Comparison of ENCODE assay signal across 23 cellular contexts in the genomic region with DNA sequence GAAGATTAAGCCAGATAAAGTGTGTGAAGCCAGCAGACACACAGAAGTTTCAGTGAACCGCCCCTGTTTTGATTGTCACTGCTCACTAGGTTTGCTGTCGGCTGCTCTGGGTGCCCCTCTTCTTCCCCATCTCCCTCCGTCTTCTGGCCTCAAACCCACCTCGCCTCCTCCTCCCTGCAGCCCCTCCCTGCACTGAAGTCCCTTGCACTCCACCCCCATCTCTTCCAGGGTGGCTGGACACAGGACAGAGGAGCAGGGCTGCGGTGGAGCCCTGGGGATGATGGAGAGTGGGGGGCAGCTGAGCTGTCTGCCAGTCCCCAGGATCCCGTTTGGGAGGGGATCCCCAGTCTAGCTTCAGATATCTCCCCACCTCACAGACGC. TPM values are rescaled to one million over a fixed set of nuclear protein-coding genes. Genes with fewer than 3 reads are reported as not detected.
DNase-seq lines count a peak whose midpoint lies in the region; ATAC-seq, FAIRE-seq and TF ChIP-seq lines count a peak whose summit lies in the region.
"Had no signal": no experiment of that assay in that cellular context is flagged by ENCODE, and none has a peak within 500 bp of the region (broad histone marks: within the 10 kb centered on the region; RNA-seq: fewer than 3 reads in every experiment).

No MANE protein-coding gene starts in this region.

- no peaks in the 10 kb centered on the region for H3K79me1 ChIP-seq in H1 (ENCODE audit: low read depth, low read length)
- peaks cover 2% of the 10 kb centered on the region for H3K79me1 ChIP-seq in trophoblast cell (ENCODE audit: low read length)

- H3K27me3 ChIP-seq in GM23338 (ENCODE audit: insufficient read depth) (peaks cover 35% of the 10 kb centered on the region), Karpas-422 (ENCODE audit: low read length) (no peaks in the 10 kb centered on the region), H1 (replicated peaks in 1 of 4; ENCODE audit: control insufficient read depth in 3 of 4, extremely low read depth in 1 of 4, insufficient read depth in 3 of 4, low read length in 3 of 4) (peaks cover 0 to 24% (median 11%) of the 10 kb centered on the region in 4 experiments; a peak in 5 of 7 replicates), trophoblast cell (ENCODE audit: insufficient read depth, low read length) (peaks cover 28% of the 10 kb centered on the region), esophagus muscularis mucosa (peaks cover 4 to 98% (median 38%) of the 10 kb centered on the region in 4 donors)

- no peak overlapping the region for H2BK20ac ChIP-seq in H1 (ENCODE audit: low read length)

- 0 out of 2 replicates have a peak, but pooled peaks cover 3% of the 10 kb centered on the region for H3F3A ChIP-seq in GM23338 (replicated peaks; ENCODE audit: low read depth)

- TF ChIP-seq CTCF in GM23338 (conservative IDR thresholded peaks at IDR 0.05; ENCODE audit: low read depth in 2 of 2) (no peak), H1 (IDR thresholded peaks at IDR 0.05; ENCODE audit: control extremely low read depth in 1 of 3, insufficient read depth in 1 of 3, low read depth in 1 of 3, low read length in 3 of 3) (no peak), esophagus muscularis mucosa (IDR thresholded peaks at IDR 0.05) (no peak)

- peak overlapping the region; percentile 25; the same call in 1 of the 3 replicates for H3K4me3 Mint-ChIP-seq in GM23338

- peak overlapping the region; percentile 92 for H2AFZ ChIP-seq in GM23338
- H2AFZ ChIP-seq in Karpas-422 (ENCODE audit: low read length): no peak overlapping the region
- no peak overlapping the region for H2AFZ ChIP-seq in H1 (ENCODE audit: low read length)
- H2AFZ ChIP-seq in trophoblast cell (ENCODE audit: insufficient read depth, low read length, poor library complexity): no peak overlapping the region
- H2AFZ ChIP-seq: GM23248 had no signal

- no peak for TF ChIP-seq POLR2A in H1 (IDR thresholded peaks at IDR 0.05; ENCODE audit: control extremely low read depth in 1 of 2, low read depth in 2 of 2, low read length in 2 of 2)
- no peak for TF ChIP-seq POLR2A in esophagus muscularis mucosa (IDR thresholded peaks at IDR 0.05; ENCODE audit: low read depth)

- H3K27ac Mint-ChIP-seq in GM23338: no peak overlapping the region
- H3K27ac Mint-ChIP-seq: CD4-positive, alpha-beta memory T cell had no signal

- H2BK12ac ChIP-seq in H1 (ENCODE audit: low read depth, low read length) (no peak overlapping the region), trophoblast cell (ENCODE audit: low read length) (no peak overlapping the region)

- H4K20me1 ChIP-seq in GM23338 (replicated peaks; ENCODE audit: insufficient read depth) (no peaks in the 10 kb centered on the region), Karpas-422 (ENCODE audit: insufficient read depth, low read depth, low read length) (0 out of 2 replicates have a peak, but pooled peaks cover 4% of the 10 kb centered on the region), H1 (replicated peaks in 1 of 2; ENCODE audit: control insufficient read depth in 1 of 2, insufficient read depth in 2 of 2, low read length in 2 of 2) (no peaks in the 10 kb centered on the region)

- no peak overlapping the region for H2AK5ac ChIP-seq in H1 (ENCODE audit: low read depth, low read length)
- no peak overlapping the region for H2AK5ac ChIP-seq in trophoblast cell (ENCODE audit: low read length)

- no peaks in the 10 kb centered on the region for H3K9me3 Mint-ChIP-seq in GM23338
- H3K9me3 Mint-ChIP-seq: CD4-positive, alpha-beta memory T cell had no signal

- no peak overlapping the region for H4K12ac ChIP-seq in trophoblast cell (ENCODE audit: low read depth, low read length)

- H2BK15ac ChIP-seq in H1 (ENCODE audit: low read length): no peak overlapping the region

- TF ChIP-seq EP300 in H1 (IDR thresholded peaks at IDR 0.05; ENCODE audit: borderline replicate concordance in 1 of 2, low read depth in 2 of 2, low read length in 2 of 2): no peak
- TF ChIP-seq EP300 in esophagus muscularis mucosa (IDR thresholded peaks at IDR 0.05): no peak

- no peak for DNase-seq in GM23338 (ENCODE audit: low spot score)
- DNase-seq in Karpas-422: peak; percentile 43
- no peak for DNase-seq in H1 (ENCODE audit: low read depth in 1 of 2, low spot score in 2 of 2)
- no peak for DNase-seq in trophoblast cell
- no peak for DNase-seq in head of caudate nucleus
- no peak for DNase-seq in esophagus muscularis mucosa (ENCODE audit: extremely low spot score)
- DNase-seq: CD4-positive, alpha-beta memory T cell; DMS79; NCI-H1417 treated with DMSO at 0.1 percent for 48 hours; NCI-H1930; NCI-H446 treated with DMSO at 0.1 percent for 48 hours; NCI-H774; Right ventricle myocardium superior; T-helper 1 cell had no signal

- ATAC-seq in GM23338 (no peak; the same call in 2 of the 3 replicates), HG03342 (IDR thresholded peaks at IDR 0.05; ENCODE audit: unreplicated experiment) (no peak)
- ATAC-seq: SK-N-SH treated with all-trans-retinoic acid at 6 μM for 48 hours had no signal

- no peak overlapping the region for H4K5ac ChIP-seq in H1 (ENCODE audit: insufficient read length, low read depth, low read length)

- POLR2A ChIA-PET in H1 (lab: Charles Lee; ENCODE audit: partially characterized antibody): interaction anchor here (1.1 kb wide), 1 partner anchor 66 kb away, joined by 3 read pairs; no protein-coding TSS in a partner anchor

- H3K23me2 ChIP-seq in H1 (ENCODE audit: low read depth, low read length): peaks cover 9% of the 10 kb centered on the region; the same call in 1 of the 2 replicates

- H3K56ac ChIP-seq in H1 (replicated peaks; ENCODE audit: insufficient read length, low read depth, low read length): no peak overlapping the region

- H3K79me2 ChIP-seq in GM23338 (replicated peaks; ENCODE audit: insufficient read depth): no peaks in the 10 kb centered on the region
- no peaks in the 10 kb centered on the region for H3K79me2 ChIP-seq in Karpas-422 (ENCODE audit: low read length)
- no peaks in the 10 kb centered on the region for H3K79me2 ChIP-seq in H1 (ENCODE audit: control insufficient read depth in 1 of 2, insufficient read depth in 2 of 2, low read length in 2 of 2)
- no peaks in the 10 kb centered on the region for H3K79me2 ChIP-seq in trophoblast cell (ENCODE audit: control insufficient read depth, insufficient read depth, low read length, poor library complexity)

- peak overlapping the region; percentile 82 for H3K4me2 ChIP-seq in GM23338
- no peak overlapping the region for H3K4me2 ChIP-seq in Karpas-422 (ENCODE audit: low read depth, low read length, poor library complexity, severe bottlenecking)
- peak overlapping the region; percentile 59 to 80 for H3K4me2 ChIP-seq in H1 (ENCODE audit: insufficient read depth in 1 of 2, low read depth in 2 of 2, low read length in 2 of 2)
- H3K4me2 ChIP-seq in trophoblast cell (ENCODE audit: low read length): no peak overlapping the region

- peaks cover 28% of the 10 kb centered on the region for H3K4me1 Mint-ChIP-seq in GM23338

- H3K9ac ChIP-seq in Karpas-422 (ENCODE audit: low read length) (no peak overlapping the region), H1 (replicated peaks in 1 of 4; ENCODE audit: extremely low read depth in 1 of 4, low read depth in 3 of 4, low read length in 3 of 4) (no peak overlapping the region), trophoblast cell (ENCODE audit: low read length) (no peak overlapping the region)
- H3K9ac ChIP-seq: GM23248 had no signal

- FAIRE-seq in H1 (lab: Jason Lieb, UNC): no peak
- FAIRE-seq: D721Med, G401.6, GM12891, GM18507, K562 had no signal

- no peak overlapping the region; the same call in 1 of the 2 replicates for H2BK5ac ChIP-seq in H1 (ENCODE audit: low read depth, low read length)
- H2BK5ac ChIP-seq in trophoblast cell (ENCODE audit: low read depth, low read length, poor library complexity): no peak overlapping the region

- H3K36me3 ChIP-seq in GM23338 (ENCODE audit: insufficient read depth) (no peaks in the 10 kb centered on the region), Karpas-422 (ENCODE audit: insufficient read depth, low read length) (no peaks in the 10 kb centered on the region), H1 (ENCODE audit: control insufficient read depth in 2 of 4, insufficient read depth in 4 of 4, low read length in 3 of 4) (no peaks in the 10 kb centered on the region), trophoblast cell (ENCODE audit: control insufficient read depth in 1 of 2, insufficient read depth in 2 of 2, low read length in 2 of 2) (no peaks in the 10 kb centered on the region), esophagus muscularis mucosa (no peaks in the 10 kb centered on the region)
- H3K36me3 ChIP-seq: Peyer's patch had no signal

- no peaks in the 10 kb centered on the region for H3K36me3 Mint-ChIP-seq in GM23338 (ENCODE audit: low read depth)
- H3K36me3 Mint-ChIP-seq: CD4-positive, alpha-beta memory T cell had no signal

- 26% methylated on average over 7 of the region's 7 CpGs; no CpG with 5 or more reads in 1 of the 2 experiments for WGBS in H1 (ENCODE audit: extremely low coverage in 1 of 2, insufficient coverage in 1 of 2, insufficient read length in 1 of 2, insufficient replicate concordance in 2 of 2, low coverage in 1 of 2, low lambda C conversion rate in 2 of 2, missing lambda C conversion rate in 1 of 2), 2 experiments
- WGBS in trophoblast cell (ENCODE audit: extremely low coverage, insufficient coverage, insufficient read length): no CpG with 5 or more reads among the region's 7 CpGs
- 21% methylated on average over 7 of the region's 7 CpGs for WGBS in esophagus muscularis mucosa

- H3K4ac ChIP-seq in H1 (replicated peaks; ENCODE audit: insufficient read length, low read depth, low read length) (peak overlapping the region; percentile 19), trophoblast cell (ENCODE audit: low read depth, low read length) (no peak overlapping the region)

- H3K18ac ChIP-seq in H1 (ENCODE audit: extremely low read depth, low read length): no peak overlapping the region; the same call in 1 of the 2 replicates
- no peak overlapping the region for H3K18ac ChIP-seq in trophoblast cell (ENCODE audit: low read length)

- intact Hi-C loops in head of caudate nucleus (cut with DNase I): no loop called here
- intact Hi-C loops in esophagus muscularis mucosa (cut with DNase I): no loop called here

- H3K9me2 ChIP-seq in GM23338 (ENCODE audit: insufficient read depth): no peaks in the 10 kb centered on the region
- no peaks in the 10 kb centered on the region for H3K9me2 ChIP-seq in Karpas-422 (replicated peaks; ENCODE audit: insufficient read depth, low read length)

- H3K4me3 ChIP-seq in GM23338: peak overlapping the region; percentile 68
- no peak overlapping the region for H3K4me3 ChIP-seq in Karpas-422 (ENCODE audit: low read length)
- H3K4me3 ChIP-seq in H1 (ENCODE audit: extremely low read depth in 1 of 4, insufficient read depth in 2 of 4, low read depth in 3 of 4, low read length in 4 of 4): peak overlapping the region in 1 of 4 experiments; percentile 61; a peak in 2 of 8 replicates
- no peak overlapping the region for H3K4me3 ChIP-seq in trophoblast cell (ENCODE audit: low read depth, low read length)
- H3K4me3 ChIP-seq in esophagus muscularis mucosa: no peak overlapping the region
- H3K4me3 ChIP-seq: K562, Peyer's patch had no signal

- H3K9me3 ChIP-seq in Karpas-422 (ENCODE audit: low read length) (no peaks in the 10 kb centered on the region), H1 (ENCODE audit: insufficient read depth in 2 of 2, low read depth in 1 of 2, low read length in 1 of 2) (no peaks in the 10 kb centered on the region), trophoblast cell (ENCODE audit: insufficient read depth, low read depth, low read length) (no peaks in the 10 kb centered on the region), esophagus muscularis mucosa (no peaks in the 10 kb centered on the region)
- H3K9me3 ChIP-seq: Peyer's patch had no signal

- peak overlapping the region; percentile 81 for H4K91ac ChIP-seq in H1 (replicated peaks; ENCODE audit: insufficient read length, low read length)
- peak overlapping the region; percentile 2 for H4K91ac ChIP-seq in trophoblast cell (ENCODE audit: low read depth, low read length)

- peaks cover 34% of the 10 kb centered on the region for H3K27me3 Mint-ChIP-seq in GM23338 (ENCODE audit: insufficient read depth, low read depth, poor library complexity)

- H3K4me1 ChIP-seq in GM23338 (ENCODE audit: insufficient read depth): peaks cover 29% of the 10 kb centered on the region
- peaks cover 6% of the 10 kb centered on the region for H3K4me1 ChIP-seq in Karpas-422 (ENCODE audit: low read length)
- H3K4me1 ChIP-seq in H1 (replicated peaks in 1 of 4; ENCODE audit: control insufficient read depth in 3 of 4, insufficient read depth in 4 of 4, low read length in 3 of 4): peaks cover 0 to 19% (median 11%) of the 10 kb centered on the region in 4 experiments; a peak in 5 of 7 replicates
- no peaks in the 10 kb centered on the region for H3K4me1 ChIP-seq in trophoblast cell (ENCODE audit: control insufficient read depth in 1 of 2, insufficient read depth in 2 of 2, low read length in 2 of 2)
- peaks cover 0 to 15% (median 8%) of the 10 kb centered on the region in 4 donors for H3K4me1 ChIP-seq in esophagus muscularis mucosa

- H3K14ac ChIP-seq in H1 (ENCODE audit: insufficient read length) (no peak overlapping the region), trophoblast cell (ENCODE audit: low read length) (no peak overlapping the region)

- H2BK120ac ChIP-seq in H1 (replicated peaks; ENCODE audit: low read depth, low read length): no peak overlapping the region
- no peak overlapping the region for H2BK120ac ChIP-seq in trophoblast cell (ENCODE audit: insufficient read depth, low read length, poor library complexity)

- CTCF ChIA-PET in H1 (lab: Charles Lee; ENCODE audit: partially characterized antibody): interaction anchor here (0.5 to 4.3 kb wide), 6 partner anchors 11 to 318 kb away, joined by 3 to 22 read pairs (median 3); no protein-coding TSS in a partner anchor

- H4K8ac ChIP-seq in H1 (ENCODE audit: extremely low read depth, insufficient read depth, low read length) (no peak overlapping the region; the same call in 1 of the 2 replicates), trophoblast cell (ENCODE audit: low read depth, low read length) (no peak overlapping the region)

- H3K27ac ChIP-seq in GM23338 (ENCODE audit: low read depth) (no peak overlapping the region), Karpas-422 (ENCODE audit: low read length) (no peak overlapping the region), H1 (ENCODE audit: low read depth, low read length) (no peak overlapping the region), trophoblast cell (ENCODE audit: low read depth, low read length) (no peak overlapping the region), esophagus muscularis mucosa (replicated peaks in 1 of 4) (no peak overlapping the region)
- H3K27ac ChIP-seq: GM23248, Peyer's patch had no signal

- no peak for TF ChIP-seq RAD21 in H1 (IDR thresholded peaks at IDR 0.05 in 1 of 2, conservative IDR thresholded peaks at IDR 0.05 in 1 of 2; ENCODE audit: low read depth in 2 of 2, low read length in 2 of 2)

- H3K23ac ChIP-seq in H1 (ENCODE audit: insufficient read length): no peak overlapping the region
- H3K23ac ChIP-seq in trophoblast cell (ENCODE audit: low read length): no peak overlapping the region

RNA-seq across cellular contexts. Expression of gene CYTH4, which starts 53.5 kb away (rescaled TPM):
- not detected in 2 replicates for total RNA-seq in GM23338 (2014; rRNA removed; shearing (Covaris generic))
- not detected in 2 replicates for polyA plus RNA-seq in GM23338 (2016; fragmentation: Nextera tagmentation; extraction: Ambion mirVana)
- total RNA-seq in Karpas-422 (2014; rRNA removed; shearing (Covaris generic); ENCODE audit: low replicate concordance): 11.1 and 12.6 TPM in 2 replicates
- not detected in 2 replicates for total RNA-seq in H1 (2021; fragmentation: NEBNext Ultra II Directional; extraction: Animal tissue kit (Norgen Biotek cat#: 25700))
- 0.08 and 0.09 TPM in 2 replicates for polyA plus RNA-seq in H1 (2011; rRNA removed)
- 0.43 TPM for polyA plus RNA-seq in H1 (2011; cell fraction: cytosol; rRNA removed)
- polyA plus RNA-seq in H1 (2011; cell fraction: nucleus; rRNA removed): 0.16 TPM
- 0.07 to 0.11 TPM in 2 of 4 replicates, not detected in the others for polyA plus RNA-seq in H1 (2012, experiment 1 of 2)
- not detected for polyA plus RNA-seq in H1 (2012, experiment 2 of 2)
- 0.02 TPM for polyA plus RNA-seq in H1 (2013, experiment 1 of 2)
- polyA plus RNA-seq in H1 (2013, experiment 2 of 2): 0.04 TPM
- polyA minus RNA-seq in H1 (2011; rRNA and poly(A)+ RNA removed): 0.10 TPM in 1 of 2 replicates, not detected in the other
- not detected for polyA minus RNA-seq in H1 (2011; cell fraction: cytosol; rRNA and poly(A)+ RNA removed)
- polyA minus RNA-seq in H1 (2011; cell fraction: nucleus; rRNA and poly(A)+ RNA removed): not detected
- polyA plus RNA-seq in trophoblast cell (2013): not detected in 2 replicates
- 10 to 100 TPM in 2 of 4 donors, 1 to 10 TPM in 2; 5.1 to 27.3 (median 9.4) TPM for total RNA-seq in esophagus muscularis mucosa
- total RNA-seq: GM23248 had no signal
- polyA plus RNA-seq: GM23248 had no signal

Comparison
In these comparisons a context has a peak if more than half of its experiments do, and no peak if none do; other contexts are left out.
1. H3K4me2 ChIP-seq: peak in GM23338 (single experiment) and H1 (2 of 2); none in Karpas-422 (single experiment) and trophoblast cell (single experiment).